11 cellular contexts compared by ENCODE assay signal in the genomic region with DNA sequence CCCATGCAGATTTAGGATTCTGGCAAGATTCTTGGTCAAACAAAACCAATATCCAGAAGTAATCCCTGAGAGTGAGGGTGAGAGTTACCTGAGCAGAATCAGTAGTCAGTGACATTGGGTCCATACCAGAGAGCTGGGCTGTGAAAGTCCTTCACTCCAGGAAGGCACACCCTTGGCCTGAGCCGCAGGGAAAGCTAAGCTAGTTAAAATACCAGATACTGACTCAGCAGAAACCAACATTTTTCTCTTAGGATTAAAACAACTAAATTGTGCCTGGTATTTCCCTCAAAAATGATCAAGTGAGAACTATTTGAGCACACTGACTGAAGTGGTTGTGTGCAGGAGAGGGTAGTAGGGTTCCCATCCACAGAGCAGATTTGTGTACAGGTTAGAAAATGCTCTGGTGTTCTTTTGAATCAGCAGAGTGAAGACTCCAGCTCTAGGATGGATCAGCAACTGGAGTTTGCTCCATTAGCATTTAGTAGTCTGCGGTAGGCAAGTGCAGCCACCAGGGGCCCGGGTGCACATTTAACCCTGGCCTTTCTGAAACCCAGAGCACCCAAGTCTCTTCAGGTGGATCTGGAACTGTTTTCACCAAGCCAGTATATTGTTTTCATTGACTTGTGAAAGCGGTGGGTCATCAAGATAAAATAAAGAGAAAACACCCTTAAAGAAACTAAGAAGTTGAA.
DNase-seq lines count a peak whose midpoint lies in the region; ATAC-seq and TF ChIP-seq lines count a peak whose summit lies in the region.
"Had no signal": no experiment of that assay in that cellular context is flagged by ENCODE, and none has a peak within 500 bp of the region (broad histone marks: within the 10 kb centered on the region; RNA-seq: fewer than 3 reads in every experiment).

No MANE protein-coding gene starts in this region.

- CTCF ChIA-PET in activated CD4-positive, alpha-beta T cell treated with anti-CD3 and anti-CD28 coated beads, Interleukin-2, amount 10 ng/mL, durations not matched to agents 7 days and 5 days (lab: Charles Lee): interaction anchor here (1.2 to 1.6 kb wide), 2 partner anchors 12 to 19 kb away, joined by 3 to 6 read pairs; no protein-coding TSS in a partner anchor

- H3K27ac Mint-ChIP-seq in endodermal cell (peak overlapping the region; percentile 93), neural progenitor cell (no peak overlapping the region)
- no peak overlapping the region for H3K27ac Mint-ChIP-seq in activated CD4-positive, alpha-beta T cell treated with anti-CD3 and anti-CD28 coated beads, Interleukin-2, amount 10 ng/mL, durations not matched to agents 7 days and 5 days
- H3K27ac Mint-ChIP-seq: stimulated activated naive CD8-positive, alpha-beta T cell treated with anti-CD3 and anti-CD28 coated beads, Interleukin-15, amount 100 ng/mL, for 72 hours had no signal

- peak overlapping the region; percentile 11 for H2AFZ ChIP-seq in neural progenitor cell (replicated peaks)

- H3K4me1 ChIP-seq in endodermal cell (ENCODE audit: control insufficient read depth, insufficient read depth, low read length): peaks cover 10% of the 10 kb centered on the region
- H3K4me1 ChIP-seq in neural progenitor cell: no peaks in the 10 kb centered on the region
- H3K4me1 ChIP-seq in psoas muscle: no peaks in the 10 kb centered on the region

- H3K4me3 ChIP-seq in endodermal cell (ENCODE audit: low read length) (no peak overlapping the region), neural progenitor cell (no peak overlapping the region), psoas muscle (no peak overlapping the region)

- H3K9ac ChIP-seq in endodermal cell (ENCODE audit: extremely low read depth, low read length, poor library complexity, severe bottlenecking): peak overlapping the region; percentile 27
- H3K9ac ChIP-seq in neural progenitor cell: no peak overlapping the region

- H3K27me3 Mint-ChIP-seq in endodermal cell (ENCODE audit: insufficient read depth) (peaks cover 65% of the 10 kb centered on the region), neural progenitor cell (ENCODE audit: insufficient read depth, low read depth) (peaks cover 4% of the 10 kb centered on the region)
- peaks cover 56% of the 10 kb centered on the region for H3K27me3 Mint-ChIP-seq in activated CD4-positive, alpha-beta T cell treated with anti-CD3 and anti-CD28 coated beads, Interleukin-2, amount 10 ng/mL, durations not matched to agents 7 days and 5 days

- H3K27ac ChIP-seq in C4-2B (peak overlapping the region; percentile 98), endodermal cell (ENCODE audit: low read depth, low read length) (no peak overlapping the region), neural progenitor cell (no peak overlapping the region), psoas muscle (no peak overlapping the region)

- intact Hi-C loops in psoas muscle (cut with DNase I): no loop called here

- H4K20me1 ChIP-seq in neural progenitor cell (ENCODE audit: low read depth): no peaks in the 10 kb centered on the region

- no peaks in the 10 kb centered on the region for H3K36me3 ChIP-seq in endodermal cell (ENCODE audit: control insufficient read depth, insufficient read depth, low read length)
- H3K36me3 ChIP-seq in neural progenitor cell: no peaks in the 10 kb centered on the region
- no peaks in the 10 kb centered on the region for H3K36me3 ChIP-seq in psoas muscle (ENCODE audit: insufficient read depth in 1 of 2, low read depth in 1 of 2)

- WGBS in endodermal cell (ENCODE audit: insufficient coverage in 1 of 2, insufficient read length in 1 of 2), 2 experiments: 6 to 27% methylated on average over 3 to 4 of the region's 4 CpGs
- WGBS in psoas muscle, 3 donors: 48 to 63% (median 50%) methylated on average over 4 of the region's 4 CpGs

- H3K4me3 Mint-ChIP-seq in endodermal cell (peak overlapping the region; percentile 17), neural progenitor cell (no peak overlapping the region)
- no peak overlapping the region for H3K4me3 Mint-ChIP-seq in activated CD4-positive, alpha-beta T cell treated with anti-CD3 and anti-CD28 coated beads, Interleukin-2, amount 10 ng/mL, durations not matched to agents 7 days and 5 days
- H3K4me3 Mint-ChIP-seq: stimulated activated naive CD8-positive, alpha-beta T cell treated with anti-CD3 and anti-CD28 coated beads, Interleukin-15, amount 100 ng/mL, for 72 hours had no signal

- POLR2A ChIA-PET in activated CD4-positive, alpha-beta T cell treated with anti-CD3 and anti-CD28 coated beads, Interleukin-2, amount 10 ng/mL, durations not matched to agents 7 days and 5 days (lab: Charles Lee): no interaction called here

- no peaks in the 10 kb centered on the region for H3K79me2 ChIP-seq in neural progenitor cell (ENCODE audit: low read depth)

- no peak for ATAC-seq in psoas muscle
- ATAC-seq in HG03521 (IDR thresholded peaks at IDR 0.05; ENCODE audit: unreplicated experiment): no peak
- ATAC-seq: stimulated activated naive CD8-positive, alpha-beta T cell treated with anti-CD3 and anti-CD28 coated beads, Interleukin-15, amount 100 ng/mL, for 72 hours had no signal

- peaks cover 8% of the 10 kb centered on the region for H3K9me3 ChIP-seq in endodermal cell (ENCODE audit: control insufficient read depth, low read length)
- H3K9me3 ChIP-seq in neural progenitor cell (ENCODE audit: low read depth): no peaks in the 10 kb centered on the region
- H3K9me3 ChIP-seq in psoas muscle: no peaks in the 10 kb centered on the region

- TF ChIP-seq CTCF in C4-2B (conservative IDR thresholded peaks at IDR 0.05): peak; percentile 41
- peak; percentile 75 for TF ChIP-seq CTCF in endodermal cell (conservative IDR thresholded peaks at IDR 0.05)
- TF ChIP-seq CTCF in neural progenitor cell (IDR thresholded peaks at IDR 0.05): peak; percentile 20
- no peak for TF ChIP-seq CTCF in psoas muscle (IDR thresholded peaks at IDR 0.05)

- no peaks in the 10 kb centered on the region for H3F3A ChIP-seq in neural progenitor cell (ENCODE audit: low read depth)

- H3K4me1 Mint-ChIP-seq in endodermal cell (peaks cover 22% of the 10 kb centered on the region), neural progenitor cell (peaks cover 5% of the 10 kb centered on the region)
- H3K4me1 Mint-ChIP-seq in activated CD4-positive, alpha-beta T cell treated with anti-CD3 and anti-CD28 coated beads, Interleukin-2, amount 10 ng/mL, durations not matched to agents 7 days and 5 days: no peaks in the 10 kb centered on the region
- H3K4me1 Mint-ChIP-seq: stimulated activated naive CD8-positive, alpha-beta T cell treated with anti-CD3 and anti-CD28 coated beads, Interleukin-15, amount 100 ng/mL, for 72 hours had no signal

- no peaks in the 10 kb centered on the region for H3K36me3 Mint-ChIP-seq in endodermal cell (ENCODE audit: low read depth)
- H3K36me3 Mint-ChIP-seq in neural progenitor cell: no peaks in the 10 kb centered on the region
- no peaks in the 10 kb centered on the region for H3K36me3 Mint-ChIP-seq in activated CD4-positive, alpha-beta T cell treated with anti-CD3 and anti-CD28 coated beads, Interleukin-2, amount 10 ng/mL, durations not matched to agents 7 days and 5 days (ENCODE audit: low read depth)

- H3K27me3 ChIP-seq in endodermal cell (ENCODE audit: control insufficient read depth, insufficient read depth, low read length, poor library complexity, severe bottlenecking): peaks cover 78% of the 10 kb centered on the region
- no peaks in the 10 kb centered on the region for H3K27me3 ChIP-seq in neural progenitor cell
- no peaks in the 10 kb centered on the region for H3K27me3 ChIP-seq in psoas muscle (ENCODE audit: insufficient read depth in 3 of 3, low read length in 2 of 3)

- H3K4me2 ChIP-seq in neural progenitor cell: no peak overlapping the region

- DNase-seq in HuH-7 (ENCODE audit: low spot score): peak; percentile 36
- peak; percentile 79 for DNase-seq in endodermal cell
- peak; percentile 13 for DNase-seq in neural progenitor cell (ENCODE audit: low spot score)
- no peak for DNase-seq in psoas muscle
- DNase-seq in activated CD4-positive, alpha-beta T cell treated with anti-CD3 and anti-CD28 coated beads, Interleukin-2, amount 10 ng/mL, durations not matched to agents 7 days and 5 days: no peak
- DNase-seq in NCI-H1436 treated with DMSO at 0.1 percent for 48 hours (lab: John Stamatoyannopoulos, UW): no peak
- DNase-seq: NCI-H1417; stimulated activated CD4-positive, alpha-beta T cell treated with anti-CD3 and anti-CD28 coated beads, Interleukin-2, amount 100 ng/mL, for 24 hours; stimulated activated naive CD8-positive, alpha-beta T cell treated with anti-CD3 and anti-CD28 coated beads, Interleukin-15, amount 100 ng/mL, for 72 hours had no signal

- H3K9me3 Mint-ChIP-seq in endodermal cell (peaks cover 13% of the 10 kb centered on the region), neural progenitor cell (peaks cover 10% of the 10 kb centered on the region)
- H3K9me3 Mint-ChIP-seq in activated CD4-positive, alpha-beta T cell treated with anti-CD3 and anti-CD28 coated beads, Interleukin-2, amount 10 ng/mL, durations not matched to agents 7 days and 5 days: no peaks in the 10 kb centered on the region
- H3K9me3 Mint-ChIP-seq: stimulated activated naive CD8-positive, alpha-beta T cell treated with anti-CD3 and anti-CD28 coated beads, Interleukin-15, amount 100 ng/mL, for 72 hours had no signal

Comparison
In these comparisons a context has a peak if more than half of its experiments do, and no peak if none do; other contexts are left out.
1. DNase-seq: peak in HuH-7 (single experiment), endodermal cell (single experiment) and neural progenitor cell (single experiment); none in psoas muscle (0 of 2), activated CD4-positive, alpha-beta T cell treated with anti-CD3 and anti-CD28 coated beads, Interleukin-2, amount 10 ng/mL, durations not matched to agents 7 days and 5 days (single experiment) and NCI-H1436 treated with DMSO at 0.1 percent for 48 hours (single experiment).